In genomic region chr4:162461952-162462351, GRCh38 we compare ENCODE assay signal across 13 cellular contexts.
DNase-seq lines count a peak whose midpoint lies in the region; ATAC-seq, FAIRE-seq and TF ChIP-seq lines count a peak whose summit lies in the region.
"Had no signal": no experiment of that assay in that cellular context is flagged by ENCODE, and none has a peak within 500 bp of the region (broad histone marks: within the 10 kb centered on the region; RNA-seq: fewer than 3 reads in every experiment).

No MANE protein-coding gene starts in this region.

- no peak for TF ChIP-seq POLR2A in HepG2 (IDR thresholded peaks at IDR 0.05; ENCODE audit: insufficient read depth in 1 of 2, low read depth in 2 of 2, low read length in 2 of 2)

- H3K27ac ChIP-seq in liver (ENCODE audit: low read depth in 1 of 2, low read length in 2 of 2): no peak overlapping the region
- H3K27ac ChIP-seq in HepG2 (ENCODE audit: extremely low read length, insufficient read depth, low read length): no peak overlapping the region
- H3K27ac ChIP-seq in OCI-LY3 (ENCODE audit: low read length): no peak overlapping the region
- no peak overlapping the region for H3K27ac ChIP-seq in WERI-Rb-1
- H3K27ac ChIP-seq: suprapubic skin had no signal

- H3K9me3 ChIP-seq in liver (ENCODE audit: control insufficient read depth in 4 of 4, low read length in 3 of 4) (no peaks in the 10 kb centered on the region), HepG2 (ENCODE audit: low read length) (no peaks in the 10 kb centered on the region), OCI-LY3 (ENCODE audit: insufficient read depth, low read length) (no peaks in the 10 kb centered on the region), WERI-Rb-1 (ENCODE audit: severe bottlenecking) (peaks cover 5% of the 10 kb centered on the region)
- H3K9me3 ChIP-seq: suprapubic skin had no signal

- TF ChIP-seq EP300 in HepG2 (IDR thresholded peaks at IDR 0.05; ENCODE audit: low read depth in 2 of 2, low read length in 2 of 2) (no peak), HepG2 (CRISPR knock-in tag; IDR thresholded peaks at IDR 0.05; ENCODE audit: borderline replicate concordance) (no peak)

- in situ Hi-C loops in HepG2 (cut with HindIII; ENCODE audit: extremely low pct_ligation_motif_present, low pct_unique_long_range_greater_than_20kb): no loop called here

- H3K36me3 Mint-ChIP-seq in type B pancreatic cell: no peaks in the 10 kb centered on the region

- 49% methylated on average over 1 of the region's 1 CpG for WGBS in liver
- 0% methylated on average over 1 of the region's 1 CpG for WGBS in HepG2 (ENCODE audit: low lambda C conversion rate)

- H3K4me3 Mint-ChIP-seq in type B pancreatic cell: no peak overlapping the region
- H3K4me3 Mint-ChIP-seq: effector memory CD8-positive, alpha-beta T cell had no signal

- H3K4me1 ChIP-seq in liver (ENCODE audit: control insufficient read depth in 4 of 4, insufficient read depth in 4 of 4, low read length in 3 of 4) (no peaks in the 10 kb centered on the region), HepG2 (ENCODE audit: insufficient read depth, low read length) (no peaks in the 10 kb centered on the region), OCI-LY3 (ENCODE audit: low read length) (no peaks in the 10 kb centered on the region)
- H3K4me1 ChIP-seq: suprapubic skin had no signal

- no peaks in the 10 kb centered on the region for H3K4me1 Mint-ChIP-seq in type B pancreatic cell (ENCODE audit: unreplicated experiment)

- H3K27ac Mint-ChIP-seq in type B pancreatic cell: no peak overlapping the region
- H3K27ac Mint-ChIP-seq: effector memory CD8-positive, alpha-beta T cell had no signal

- ATAC-seq in HepG2: no peak
- ATAC-seq: activated CD4-positive, CD25-positive, alpha-beta regulatory T cell treated with anti-CD3 and anti-CD28 coated beads, Interleukin-2, amount 50 U/mL, for 24 hours; effector memory CD8-positive, alpha-beta T cell had no signal

- H3K4me3 ChIP-seq in liver (ENCODE audit: low read depth in 1 of 3, low read length in 3 of 3) (no peak overlapping the region), HepG2 (replicated peaks in 1 of 3; ENCODE audit: insufficient read depth in 1 of 3, low read depth in 2 of 3, low read length in 3 of 3) (no peak overlapping the region), OCI-LY3 (ENCODE audit: low read length) (no peak overlapping the region), WERI-Rb-1 (ENCODE audit: low read depth, low read length) (no peak overlapping the region)
- H3K4me3 ChIP-seq: suprapubic skin had no signal

- DNase-seq in HepG2 (ENCODE audit: low spot score) (no peak), type B pancreatic cell (ENCODE audit: extremely low spot score, unreplicated experiment) (no peak), NCI-H446 treated with DMSO at 0.1 percent for 48 hours (lab: John Stamatoyannopoulos, UW) (no peak), WERI-Rb-1 (no peak), OCI-M2 (lab: John Stamatoyannopoulos, UW; ENCODE audit: unreplicated experiment) (no peak)
- DNase-seq: C1 segment of cervical spinal cord; effector memory CD8-positive, alpha-beta T cell; stimulated activated CD4-positive, alpha-beta T cell treated with anti-CD3 and anti-CD28 coated beads, Interleukin-2, amount 100 ng/mL, for 48 hours had no signal

- POLR2A ChIA-PET in HepG2 (lab: Yijun Ruan, JAX): no interaction called here

- H3K4me2 ChIP-seq in HepG2 (ENCODE audit: low read depth, low read length): no peak overlapping the region
- no peak overlapping the region for H3K4me2 ChIP-seq in OCI-LY3 (ENCODE audit: low read length)

- H3K27me3 ChIP-seq in liver (ENCODE audit: control insufficient read depth in 4 of 4, insufficient read depth in 4 of 4, low read length in 3 of 4): peaks cover 0 to 3% (median 0%) of the 10 kb centered on the region in 4 donors
- no peaks in the 10 kb centered on the region for H3K27me3 ChIP-seq in HepG2 (ENCODE audit: control insufficient read depth in 1 of 2, insufficient read depth in 2 of 2, low read length in 2 of 2)
- H3K27me3 ChIP-seq in OCI-LY3 (ENCODE audit: low read depth, low read length): no peaks in the 10 kb centered on the region
- no peaks in the 10 kb centered on the region for H3K27me3 ChIP-seq in WERI-Rb-1 (ENCODE audit: insufficient read depth, low read depth, severe bottlenecking)
- H3K27me3 ChIP-seq: suprapubic skin had no signal

- H3K27me3 Mint-ChIP-seq in type B pancreatic cell: no peaks in the 10 kb centered on the region
- H3K27me3 Mint-ChIP-seq: effector memory CD8-positive, alpha-beta T cell had no signal

- BruUV-seq in HepG2 (replicated peaks; lab: Mats Ljungman, UMichigan): no TSS peak

- TF ChIP-seq CTCF in liver (IDR thresholded peaks at IDR 0.05; ENCODE audit: low read depth, low read length, missing input control): no peak
- TF ChIP-seq CTCF in HepG2 (CRISPR knock-in tag; IDR thresholded peaks at IDR 0.05): no peak
- TF ChIP-seq CTCF in OCI-LY3 (IDR thresholded peaks at IDR 0.05; ENCODE audit: low read depth, low read length): peak; percentile 73
- peak; percentile 61 for TF ChIP-seq CTCF in type B pancreatic cell (conservative IDR thresholded peaks at IDR 0.05)
- TF ChIP-seq CTCF in WERI-Rb-1 (IDR thresholded peaks at IDR 0.05; ENCODE audit: low read depth, low read length): no peak

- H3K79me2 ChIP-seq in HepG2 (ENCODE audit: insufficient read depth, low read length) (no peaks in the 10 kb centered on the region), OCI-LY3 (ENCODE audit: low read length) (no peaks in the 10 kb centered on the region)

- intact Hi-C loops in HepG2 (cut with micrococcal nuclease; ENCODE audit: unreplicated experiment): loop anchor here (10.0 kb wide), 1 partner anchor 1137 kb away; no protein-coding TSS in a partner anchor

- no peaks in the 10 kb centered on the region for H3K36me3 ChIP-seq in liver (ENCODE audit: control insufficient read depth in 4 of 4, insufficient read depth in 3 of 4, low read depth in 1 of 4, low read length in 3 of 4)
- no peaks in the 10 kb centered on the region for H3K36me3 ChIP-seq in HepG2 (replicated peaks in 1 of 2; ENCODE audit: control insufficient read depth in 1 of 2, insufficient read depth in 2 of 2, low read length in 2 of 2)
- no peaks in the 10 kb centered on the region for H3K36me3 ChIP-seq in OCI-LY3 (replicated peaks; ENCODE audit: low read depth, low read length)
- H3K36me3 ChIP-seq in WERI-Rb-1: no peaks in the 10 kb centered on the region
- H3K36me3 ChIP-seq: suprapubic skin had no signal

- H3K9me3 Mint-ChIP-seq in type B pancreatic cell: no peaks in the 10 kb centered on the region

- H2AFZ ChIP-seq in HepG2 (ENCODE audit: low read length) (no peak overlapping the region), OCI-LY3 (ENCODE audit: low read depth, low read length) (no peak overlapping the region)

- CTCF ChIA-PET in HepG2 (lab: Yijun Ruan, JAX; ENCODE audit: low intra/inter-chr PET ratio, low total read pairs): no interaction called here

- TF ChIP-seq RAD21 in liver (IDR thresholded peaks at IDR 0.05) (peak; percentile 16 to 62), HepG2 (CRISPR knock-in tag; IDR thresholded peaks at IDR 0.05) (no peak)

- FAIRE-seq in HepG2 (lab: Jason Lieb, UNC) (no peak), endometrium (lab: Jason Lieb, UNC) (peak; percentile 76)

- no peak overlapping the region for H3K9ac ChIP-seq in liver (ENCODE audit: low read depth in 1 of 2, low read length in 2 of 2)
- H3K9ac ChIP-seq in HepG2 (ENCODE audit: insufficient read depth, low read depth, low read length): no peak overlapping the region
- no peak overlapping the region for H3K9ac ChIP-seq in OCI-LY3 (ENCODE audit: low read length)

- H4K20me1 ChIP-seq in HepG2 (ENCODE audit: insufficient read depth, low read length) (no peaks in the 10 kb centered on the region), OCI-LY3 (ENCODE audit: insufficient read depth, low read length) (no peaks in the 10 kb centered on the region)

TF ChIP-seq in liver, 16 proteins besides CTCF, POLR2A, EP300 and RAD21 (continues in another document):
- no peak for TF ChIP-seq ZBTB33 (IDR thresholded peaks at IDR 0.05)
- TF ChIP-seq GABPA (IDR thresholded peaks at IDR 0.05 in 1 of 2, conservative IDR thresholded peaks at IDR 0.05 in 1 of 2): no peak
- no peak for TF ChIP-seq JUND (IDR thresholded peaks at IDR 0.05)
- TF ChIP-seq FOXA2 (IDR thresholded peaks at IDR 0.05): no peak
- no peak for TF ChIP-seq SP1 (IDR thresholded peaks at IDR 0.05)
- TF ChIP-seq FOXA1 (IDR thresholded peaks at IDR 0.05): no peak

TF ChIP-seq in HepG2, 621 proteins besides CTCF, POLR2A, EP300 and RAD21 (continues in another document):
- TF ChIP-seq KAT8 (CRISPR knock-in tag; IDR thresholded peaks at IDR 0.05) (no peak), TBP (CRISPR knock-in tag; IDR thresholded peaks at IDR 0.05) (no peak), ZFP36L2 (CRISPR knock-in tag; IDR thresholded peaks at IDR 0.05) (no peak), ATF2 (CRISPR knock-in tag; IDR thresholded peaks at IDR 0.05) (no peak), BORCS8-MEF2B (CRISPR knock-in tag; IDR thresholded peaks at IDR 0.05) (no peak), AKAP8 (CRISPR knock-in tag; IDR thresholded peaks at IDR 0.05) (no peak), FOXJ3 (CRISPR knock-in tag; IDR thresholded peaks at IDR 0.05; ENCODE audit: borderline replicate concordance) (no peak), CBX2 (IDR thresholded peaks at IDR 0.05; ENCODE audit: low read depth, low read length) (no peak), CBX2 (CRISPR knock-in tag; IDR thresholded peaks at IDR 0.05; ENCODE audit: low read depth) (no peak), SMAD3 (CRISPR knock-in tag; IDR thresholded peaks at IDR 0.05) (no peak), ZBTB38 (CRISPR knock-in tag; IDR thresholded peaks at IDR 0.05) (no peak), PHF5A (CRISPR knock-in tag; IDR thresholded peaks at IDR 0.05; ENCODE audit: low read depth, unreplicated experiment) (no peak), ELF4 (CRISPR knock-in tag; IDR thresholded peaks at IDR 0.05; ENCODE audit: borderline replicate concordance) (no peak), HMGA1 (CRISPR knock-in tag; conservative IDR thresholded peaks at IDR 0.05) (no peak), DRAP1 (CRISPR knock-in tag; IDR thresholded peaks at IDR 0.05) (no peak)

Comparison
In these comparisons a context has a peak if more than half of its experiments do, and no peak if none do; other contexts are left out.
1. CTCF ChIP-seq: peak in OCI-LY3 (single experiment) and type B pancreatic cell (single experiment); none in liver (single experiment), HepG2 (single experiment) and WERI-Rb-1 (single experiment).